In the genomic region with DNA sequence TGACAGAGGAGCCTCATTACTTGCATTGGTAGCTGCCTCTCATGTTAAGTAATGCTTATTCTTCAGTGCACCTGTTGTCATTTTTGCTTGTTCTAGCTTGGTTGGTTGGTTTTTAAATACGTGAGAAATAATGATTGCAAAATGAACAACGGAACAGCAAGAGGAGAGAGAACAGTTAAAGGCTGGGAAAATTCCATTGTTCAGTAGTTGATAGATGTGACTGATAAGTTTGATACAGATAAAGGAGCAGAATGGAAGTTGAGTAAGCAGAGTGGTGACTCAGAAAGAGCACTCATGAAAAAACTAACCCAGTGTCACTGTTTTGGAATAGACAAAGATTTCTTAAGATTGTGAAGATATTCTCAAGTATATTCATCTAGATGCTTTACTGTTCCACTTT, we compare ENCODE assay signal across 12 cellular contexts. TPM values are rescaled to one million over a fixed set of nuclear protein-coding genes. Genes with fewer than 3 reads are reported as not detected.
DNase-seq lines count a peak whose midpoint lies in the region; ATAC-seq and TF ChIP-seq lines count a peak whose summit lies in the region.
"Had no signal": no experiment of that assay in that cellular context is flagged by ENCODE, and none has a peak within 500 bp of the region (broad histone marks: within the 10 kb centered on the region; RNA-seq: fewer than 3 reads in every experiment).

No MANE protein-coding gene starts in this region.

- H3K79me2 ChIP-seq in osteoblast (ENCODE audit: insufficient read depth, low read length), result peaks cover 5% of the 10 kb centered on the region

- no peak for TF ChIP-seq CTCF in osteoblast (IDR thresholded peaks at IDR 0.05; ENCODE audit: extremely low read depth, low read depth, low read length)

- H3K9me3 ChIP-seq in osteoblast (ENCODE audit: low read depth, low read length), result no peaks in the 10 kb centered on the region

- H3K4me1 Mint-ChIP-seq in central memory CD8-positive, alpha-beta T cell, result no peaks in the 10 kb centered on the region

- H3K4me3 Mint-ChIP-seq in central memory CD8-positive, alpha-beta T cell, result no peak overlapping the region

- H3K4me3 ChIP-seq in osteoblast (ENCODE audit: insufficient read depth, low read length), result no peak overlapping the region
- H3K4me3 ChIP-seq: HAP-1 had no signal

- no peak for ATAC-seq in central memory CD8-positive, alpha-beta T cell (replicated peaks; ENCODE audit: extremely low read depth, poor library complexity, severe bottlenecking)

- peaks cover 6% of the 10 kb centered on the region for H3K36me3 Mint-ChIP-seq in central memory CD8-positive, alpha-beta T cell (ENCODE audit: insufficient read depth)

- H3K9me3 Mint-ChIP-seq in central memory CD8-positive, alpha-beta T cell, result no peaks in the 10 kb centered on the region

- no peaks in the 10 kb centered on the region for H3K27me3 Mint-ChIP-seq in central memory CD8-positive, alpha-beta T cell

- H3K4me1 ChIP-seq in osteoblast (ENCODE audit: insufficient read depth, low read length), result peaks cover 21% of the 10 kb centered on the region
- H3K4me1 ChIP-seq: HAP-1 had no signal

- no peaks in the 10 kb centered on the region for H3K36me3 ChIP-seq in osteoblast (ENCODE audit: insufficient read depth, low read length)

- H2AFZ ChIP-seq in osteoblast (ENCODE audit: low read length), result no peak overlapping the region

- peak overlapping the region; percentile 44 for H3K4me2 ChIP-seq in osteoblast (ENCODE audit: insufficient read depth, low read length)

- no peaks in the 10 kb centered on the region for H3K27me3 ChIP-seq in osteoblast (ENCODE audit: insufficient read depth, low read length)

- H4K20me1 ChIP-seq in osteoblast (ENCODE audit: insufficient read depth, low read length), result peaks cover 9% of the 10 kb centered on the region

- peak overlapping the region; percentile 70 for H3K27ac ChIP-seq in osteoblast (ENCODE audit: low read depth, low read length)

- peak overlapping the region; percentile 4 for H3K27ac Mint-ChIP-seq in central memory CD8-positive, alpha-beta T cell (ENCODE audit: low read depth)

- peak; percentile 79 for DNase-seq in EL
- peak; percentile 60 for DNase-seq in NCI-H226
- no peak for DNase-seq in central memory CD8-positive, alpha-beta T cell (ENCODE audit: low spot score in 2 of 2)
- peak; percentile 91 for DNase-seq in osteoblast (ENCODE audit: insufficient read length, low spot score, missing footprints)
- DNase-seq in anterior cingulate cortex (lab: John Stamatoyannopoulos, UW), result no peak
- DNase-seq in activated CD8-positive, alpha-beta memory T cell treated with anti-CD3 and anti-CD28 coated beads for 24 hours, result no peak
- no peak for DNase-seq in DMS 273 treated with DMSO at 0.1 percent for 48 hours (lab: John Stamatoyannopoulos, UW)
- DNase-seq in NCI-H1436 (lab: John Stamatoyannopoulos, UW), result no peak
- DNase-seq: cerebellar nuclear complex; NCI-H187; stimulated activated CD4-positive, alpha-beta T cell treated with anti-CD3 and anti-CD28 coated beads, Interleukin-4, amount 100 ng/mL, for 4 hours had no signal

RNA-seq across cellular contexts. Expression of a gene that starts 50.5 kb away (rescaled TPM):
- total RNA-seq in osteoblast, result 29.3 and 33.3 TPM in 2 replicates

Comparison
In these comparisons a context has a peak if more than half of its experiments do, and no peak if none do; other contexts are left out.
1. DNase-seq: peak in EL (single experiment), NCI-H226 (single experiment) and osteoblast (single experiment); none in central memory CD8-positive, alpha-beta T cell (0 of 2), anterior cingulate cortex (0 of 58), activated CD8-positive, alpha-beta memory T cell treated with anti-CD3 and anti-CD28 coated beads for 24 hours (single experiment), DMS 273 treated with DMSO at 0.1 percent for 48 hours (single experiment) and NCI-H1436 (single experiment).